In genomic region chr14:48253020-48253419, GRCh38 we compare ENCODE assay signal across 14 cellular contexts.
DNase-seq lines count a peak whose midpoint lies in the region; ATAC-seq and TF ChIP-seq lines count a peak whose summit lies in the region.
"Had no signal": no experiment of that assay in that cellular context is flagged by ENCODE, and none has a peak within 500 bp of the region (broad histone marks: within the 10 kb centered on the region; RNA-seq: fewer than 3 reads in every experiment).

No MANE protein-coding gene starts in this region.

- no peaks in the 10 kb centered on the region for H3K36me3 ChIP-seq in iPS-15b (ENCODE audit: control insufficient read depth, insufficient read depth, low read length)

- no peak overlapping the region for H2BK120ac ChIP-seq in H9 (ENCODE audit: low read depth, low read length, poor library complexity, severe bottlenecking)

- H3K23ac ChIP-seq in H9 (ENCODE audit: insufficient read length, low read depth, low read length): no peak overlapping the region

- peak overlapping the region; percentile 5 for H3K4me3 ChIP-seq in iPS-15b (ENCODE audit: low read depth, low read length)
- H3K4me3 ChIP-seq: GM23248 had no signal

- no peak overlapping the region for H2BK15ac ChIP-seq in H9 (ENCODE audit: low read depth, low read length)

- no peaks in the 10 kb centered on the region; the same call in 1 of the 2 replicates for H3K4me1 ChIP-seq in H9 (ENCODE audit: insufficient read depth, low read length)
- H3K4me1 ChIP-seq in iPS-15b (ENCODE audit: control insufficient read depth, insufficient read depth, low read length): no peaks in the 10 kb centered on the region

- no peak for DNase-seq in H9
- no peak for DNase-seq in WTC11 (ENCODE audit: low spot score)
- DNase-seq in HT-29 (ENCODE audit: low spot score): no peak
- DNase-seq in stimulated activated CD4-positive, alpha-beta T cell treated with anti-CD3 and anti-CD28 coated beads, Interleukin-4, amount 100 ng/mL, for 1 hour: no peak
- no peak for DNase-seq in cerebellum (ENCODE audit: low spot score)
- DNase-seq: C1 segment of cervical spinal cord; Calu3; CD4-positive, alpha-beta memory T cell; COR-L47; DMS53; DMS79 treated with DMSO at 0.1 percent for 48 hours; GM23248; HCEC 1CT had no signal

- H3K14ac ChIP-seq in H9 (ENCODE audit: insufficient read depth, low read length): no peak overlapping the region

- no peak for ATAC-seq in WTC11

- no peak overlapping the region for H2AFZ ChIP-seq in H9 (ENCODE audit: low read length)
- H2AFZ ChIP-seq: GM23248 had no signal

- no peaks in the 10 kb centered on the region for H3K9me3 Mint-ChIP-seq in H9
- peaks cover 4% of the 10 kb centered on the region for H3K9me3 Mint-ChIP-seq in WTC11

- H3K18ac ChIP-seq in H9 (ENCODE audit: insufficient read length, low read depth, low read length): no peak overlapping the region

- no peak overlapping the region for H2BK5ac ChIP-seq in H9 (ENCODE audit: insufficient read length, low read length)

- H3K4ac ChIP-seq in H9 (ENCODE audit: low read depth, low read length): no peak overlapping the region

- no peaks in the 10 kb centered on the region for H3K79me1 ChIP-seq in H9 (ENCODE audit: insufficient read depth, low read depth, low read length, poor library complexity, severe bottlenecking)

- H3K23me2 ChIP-seq in H9 (ENCODE audit: insufficient read length, low read depth, low read length, poor library complexity, severe bottlenecking): peaks cover 7% of the 10 kb centered on the region

- no CpG with 5 or more reads among the region's 4 CpGs for WGBS in H9 (ENCODE audit: extremely low coverage, insufficient read length, low lambda C conversion rate)

- H2BK20ac ChIP-seq in H9 (ENCODE audit: low read depth, low read length, poor library complexity, severe bottlenecking): no peak overlapping the region

- H2BK12ac ChIP-seq in H9 (ENCODE audit: insufficient read length, low read depth, low read length): no peak overlapping the region

- H4K8ac ChIP-seq in H9 (replicated peaks; ENCODE audit: insufficient read length, low read depth, low read length): no peak overlapping the region

- H3K9me3 ChIP-seq in H9 (ENCODE audit: control insufficient read depth, low read depth, low read length): no peaks in the 10 kb centered on the region
- no peaks in the 10 kb centered on the region for H3K9me3 ChIP-seq in iPS-15b (ENCODE audit: control insufficient read depth, insufficient read depth, low read length)

- peaks cover 54% of the 10 kb centered on the region for H3K79me2 ChIP-seq in H9 (ENCODE audit: insufficient read depth, low read length)

- no peak overlapping the region for H3T11ph ChIP-seq in H9 (ENCODE audit: low read length)

- peak overlapping the region in 1 of 3 experiments; percentile 14; a peak in 1 of 7 replicates for H3K27ac Mint-ChIP-seq in H9
- no peak overlapping the region; the same call in 1 of the 2 replicates for H3K27ac Mint-ChIP-seq in WTC11
- H3K27ac Mint-ChIP-seq: CD4-positive, alpha-beta memory T cell had no signal

- no peak overlapping the region for H4K91ac ChIP-seq in H9 (ENCODE audit: insufficient read length, low read depth, low read length)

- no peaks in the 10 kb centered on the region for H3K27me3 ChIP-seq in H9 (ENCODE audit: insufficient read depth, low read length)
- H3K27me3 ChIP-seq in iPS-15b (ENCODE audit: control insufficient read depth, insufficient read depth, low read length): no peaks in the 10 kb centered on the region

- no peak overlapping the region for H3K27ac ChIP-seq in H9 (ENCODE audit: insufficient read length, low read depth, low read length)
- H3K27ac ChIP-seq: GM23248 had no signal

- H3K9ac ChIP-seq in H9 (ENCODE audit: extremely low read depth, insufficient read length, low read length) (peak overlapping the region; percentile 38), iPS-15b (ENCODE audit: low read depth, low read length) (no peak overlapping the region)
- H3K9ac ChIP-seq: GM23248 had no signal

- no peak overlapping the region for H2AK5ac ChIP-seq in H9 (ENCODE audit: insufficient read length, low read length)

- peaks cover 9 to 27% (median 17%) of the 10 kb centered on the region in 3 experiments; a peak in 6 of 7 replicates for H3K36me3 Mint-ChIP-seq in H9 (ENCODE audit: insufficient read depth in 1 of 3, low read depth in 3 of 3)
- peaks cover 32% of the 10 kb centered on the region for H3K36me3 Mint-ChIP-seq in WTC11
- H3K36me3 Mint-ChIP-seq: CD4-positive, alpha-beta memory T cell had no signal

- no peak overlapping the region for H3K56ac ChIP-seq in H9 (ENCODE audit: insufficient read length, low read depth, low read length)

- TF ChIP-seq CTCF in H9 (conservative IDR thresholded peaks at IDR 0.05): peak; percentile 28; the same call in 2 of the 3 replicates
- no peak for TF ChIP-seq CTCF in WTC11 (IDR thresholded peaks at IDR 0.05)

- no peaks in the 10 kb centered on the region for H4K20me1 ChIP-seq in H9 (ENCODE audit: control insufficient read depth, insufficient read depth, insufficient read length)

- no peaks in the 10 kb centered on the region for H3K27me3 Mint-ChIP-seq in H9 (ENCODE audit: low read depth)
- no peaks in the 10 kb centered on the region for H3K27me3 Mint-ChIP-seq in WTC11 (ENCODE audit: low read depth)
- H3K27me3 Mint-ChIP-seq: CD4-positive, alpha-beta memory T cell had no signal

- peaks cover 24% of the 10 kb centered on the region in 2 experiments for H3K4me1 Mint-ChIP-seq in H9
- H3K4me1 Mint-ChIP-seq in WTC11: peaks cover 38% of the 10 kb centered on the region
- H3K4me1 Mint-ChIP-seq: CD4-positive, alpha-beta memory T cell had no signal

- no peak overlapping the region for H4K5ac ChIP-seq in H9 (ENCODE audit: insufficient read length, low read depth, low read length)

- POLR2A ChIA-PET in WTC11 (lab: Charles Lee): no interaction called here

- CTCF ChIA-PET in WTC11 (lab: Charles Lee): no interaction called here

- H3K4me3 Mint-ChIP-seq in H9: peak overlapping the region; percentile 26 to 79
- H3K4me3 Mint-ChIP-seq in WTC11: no peak overlapping the region; the same call in none of the 2 replicates
- H3K4me3 Mint-ChIP-seq: CD4-positive, alpha-beta memory T cell had no signal

- peak overlapping the region; percentile 74 for H3K4me2 ChIP-seq in H9 (ENCODE audit: insufficient read depth, insufficient read length, low read length)

TF ChIP-seq in WTC11, 78 proteins besides CTCF, POLR2A, EP300 and RAD21 (continues in another document):
- TF ChIP-seq ZNF263 (CRISPR knock-in tag; IDR thresholded peaks at IDR 0.05; ENCODE audit: low read depth) (no peak), EMX1 (CRISPR knock-in tag; IDR thresholded peaks at IDR 0.05) (no peak), ZNF121 (CRISPR knock-in tag; IDR thresholded peaks at IDR 0.05) (no peak), ZBTB43 (CRISPR knock-in tag; IDR thresholded peaks at IDR 0.05) (no peak), GABPB1 (CRISPR knock-in tag; IDR thresholded peaks at IDR 0.05) (no peak), STAT6 (CRISPR knock-in tag; conservative IDR thresholded peaks at IDR 0.05; ENCODE audit: low read depth) (no peak), ZNF416 (CRISPR knock-in tag; IDR thresholded peaks at IDR 0.05) (no peak), MLX (CRISPR knock-in tag; IDR thresholded peaks at IDR 0.05) (no peak), ATF1 (CRISPR knock-in tag; IDR thresholded peaks at IDR 0.05) (no peak), SMAD3 (CRISPR knock-in tag; IDR thresholded peaks at IDR 0.05; ENCODE audit: borderline replicate concordance) (no peak)
